Comparison of ENCODE assay signal across 8 cellular contexts in genomic region chr2:64228126-64228678, GRCh38.
DNase-seq lines count a peak whose midpoint lies in the region; ATAC-seq lines count a peak whose summit lies in the region.

No MANE protein-coding gene starts in this region.

- no peaks in the 10 kb centered on the region for H3K9me3 ChIP-seq in esophagus (ENCODE audit: control insufficient read depth in 2 of 2, insufficient read depth in 1 of 2, low read depth in 1 of 2, low read length in 1 of 2)

- 1% methylated on average over 26 of the region's 26 CpGs for WGBS in esophagus, 2 donors

- peak overlapping the region; percentile 35 to 42 for H3K4me3 ChIP-seq in esophagus (ENCODE audit: low read depth in 1 of 2, low read length in 2 of 2)

- H3K27me3 Mint-ChIP-seq in activated T-cell treated with anti-CD3 and anti-CD28 coated beads, Interleukin-2, amount 50 U/mL, for 24 hours, result peaks cover 8% of the 10 kb centered on the region
- H3K27me3 Mint-ChIP-seq in stimulated activated naive B cell treated with anti-CD40 and anti-IgM and Interleukin-4, amounts not matched to agents 10 μg/mL and 1 μg/mL and 100 μg/mL, for 72 hours, result no peaks in the 10 kb centered on the region

- no peaks in the 10 kb centered on the region for H3K36me3 ChIP-seq in esophagus (ENCODE audit: control insufficient read depth in 2 of 2, insufficient read depth in 2 of 2, low read length in 1 of 2)

- H3K4me3 Mint-ChIP-seq in activated T-cell treated with anti-CD3 and anti-CD28 coated beads, Interleukin-2, amount 50 U/mL, for 24 hours, result peak overlapping the region; percentile 85
- H3K4me3 Mint-ChIP-seq in stimulated activated naive B cell treated with anti-CD40 and anti-IgM and Interleukin-4, amounts not matched to agents 10 μg/mL and 1 μg/mL and 100 μg/mL, for 72 hours, result peak overlapping the region; percentile 89 to 92

- H3K36me3 Mint-ChIP-seq in activated T-cell treated with anti-CD3 and anti-CD28 coated beads, Interleukin-2, amount 50 U/mL, for 24 hours (ENCODE audit: low read depth), result no peaks in the 10 kb centered on the region
- H3K36me3 Mint-ChIP-seq in stimulated activated naive B cell treated with anti-CD40 and anti-IgM and Interleukin-4, amounts not matched to agents 10 μg/mL and 1 μg/mL and 100 μg/mL, for 72 hours, result no peaks in the 10 kb centered on the region

- peaks cover 39% of the 10 kb centered on the region for H3K4me1 Mint-ChIP-seq in activated T-cell treated with anti-CD3 and anti-CD28 coated beads, Interleukin-2, amount 50 U/mL, for 24 hours (ENCODE audit: low read depth)
- peaks cover 17 to 24% of the 10 kb centered on the region in 2 donors for H3K4me1 Mint-ChIP-seq in stimulated activated naive B cell treated with anti-CD40 and anti-IgM and Interleukin-4, amounts not matched to agents 10 μg/mL and 1 μg/mL and 100 μg/mL, for 72 hours

- H3K27ac Mint-ChIP-seq in activated T-cell treated with anti-CD3 and anti-CD28 coated beads, Interleukin-2, amount 50 U/mL, for 24 hours, result peak overlapping the region; percentile 89
- H3K27ac Mint-ChIP-seq in stimulated activated naive B cell treated with anti-CD40 and anti-IgM and Interleukin-4, amounts not matched to agents 10 μg/mL and 1 μg/mL and 100 μg/mL, for 72 hours, result peak overlapping the region; percentile 92

- ATAC-seq in GM19467 (IDR thresholded peaks at IDR 0.05; ENCODE audit: unreplicated experiment), result peak; percentile 90
- ATAC-seq in HG03575 (IDR thresholded peaks at IDR 0.05; ENCODE audit: extremely low read depth, insufficient number of reproducible peaks, low FRiP score, unreplicated experiment), result peak; percentile 72
- peak; percentile 97 to 98 for ATAC-seq in stimulated activated naive B cell treated with anti-CD40 and anti-IgM and Interleukin-4, amounts not matched to agents 10 μg/mL and 1 μg/mL and 100 μg/mL, for 72 hours (replicated peaks)

- H3K27ac ChIP-seq in esophagus (ENCODE audit: low read depth in 2 of 2, low read length in 1 of 2), result peak overlapping the region; percentile 72 to 80

- no peaks in the 10 kb centered on the region for H3K9me3 Mint-ChIP-seq in activated T-cell treated with anti-CD3 and anti-CD28 coated beads, Interleukin-2, amount 50 U/mL, for 24 hours
- H3K9me3 Mint-ChIP-seq in stimulated activated naive B cell treated with anti-CD40 and anti-IgM and Interleukin-4, amounts not matched to agents 10 μg/mL and 1 μg/mL and 100 μg/mL, for 72 hours, result no peaks in the 10 kb centered on the region

- no peaks in the 10 kb centered on the region for H3K27me3 ChIP-seq in esophagus (ENCODE audit: control insufficient read depth in 1 of 2, insufficient read depth in 2 of 2, low read length in 2 of 2)

- H3K4me1 ChIP-seq in esophagus (ENCODE audit: control insufficient read depth in 2 of 2, insufficient read depth in 2 of 2, low read length in 1 of 2), result peaks cover 0 to 1% of the 10 kb centered on the region in 2 donors

- DNase-seq in COLO829 (ENCODE audit: low spot score) (peak; percentile 86), NOMO-1 (lab: John Stamatoyannopoulos, UW; ENCODE audit: unreplicated experiment in 2 of 2) (peak; percentile 56 to 66), mucosa of gallbladder (ENCODE audit: low spot score) (peak; percentile 80)
- peak; percentile 77 for DNase-seq in activated T-cell treated with anti-CD3 and anti-CD28 coated beads, Interleukin-2, amount 50 U/mL, for 24 hours
- DNase-seq in stimulated activated naive B cell treated with anti-CD40 and anti-IgM and Interleukin-4, amounts not matched to agents 10 μg/mL and 1 μg/mL and 100 μg/mL, for 72 hours, result peak; percentile 60

Comparison
In these comparisons a context has a peak if more than half of its experiments do, and no peak if none do; other contexts are left out.
1. Peak in every context shown above with its lines: DNase-seq, ATAC-seq, H3K4me3 ChIP-seq and H3K27ac ChIP-seq.